In the genomic region with DNA sequence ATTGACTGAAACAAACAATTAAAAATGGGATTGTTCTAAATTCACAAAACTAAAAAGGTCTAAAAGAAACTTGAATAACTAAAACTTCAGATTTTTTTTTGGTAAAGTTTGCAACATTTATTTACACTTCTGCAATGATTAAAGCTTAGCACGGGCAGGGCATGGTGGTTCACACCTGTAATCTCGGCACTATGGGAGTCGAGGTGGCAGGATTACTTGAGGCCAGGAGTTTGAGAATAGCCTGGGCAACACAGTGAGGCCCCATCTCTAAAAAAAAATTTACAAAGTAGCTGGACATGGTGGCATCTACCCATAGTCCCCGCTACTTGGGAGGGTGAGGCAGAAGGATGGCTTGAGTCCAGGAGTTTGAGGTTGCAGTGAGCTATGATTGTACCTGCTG, we compare ENCODE assay signal across 15 cellular contexts. TPM values are rescaled to one million over a fixed set of nuclear protein-coding genes. Genes with fewer than 3 reads are reported as not detected.
DNase-seq lines count a peak whose midpoint lies in the region; ATAC-seq and TF ChIP-seq lines count a peak whose summit lies in the region.
"Had no signal": no experiment of that assay in that cellular context is flagged by ENCODE, and none has a peak within 500 bp of the region (broad histone marks: within the 10 kb centered on the region; RNA-seq: fewer than 3 reads in every experiment).

No MANE protein-coding gene starts in this region.

- H3K27ac ChIP-seq in right lobe of liver (peak overlapping the region in 2 of 3 donors; percentile 28 to 39), vagina (no peak overlapping the region), PC-9 (no peak overlapping the region)
- H3K27ac ChIP-seq: HL-60 had no signal

- ATAC-seq in activated T-helper 17 cell treated with anti-CD3 and anti-CD28 coated beads, Interleukin-2, amount 50 U/mL, for 72 hours (replicated peaks), result no peak
- peak; percentile 11 to 51 (median 28) for ATAC-seq in right lobe of liver
- ATAC-seq: HCT116 had no signal

- intact Hi-C loops in right lobe of liver (cut with DNase I), result no loop called here
- intact Hi-C loops in vagina (cut with DNase I), result no loop called here
- intact Hi-C loops in PC-9 (cut with micrococcal nuclease; ENCODE audit: unreplicated experiment), result no loop called here

- H4K20me1 ChIP-seq in PC-9 (ENCODE audit: insufficient read depth), result no peaks in the 10 kb centered on the region
- H4K20me1 ChIP-seq: BLaER1 treated with 17β-estradiol and CSF1 and Interleukin-3, amounts not matched to agents 10 nM and 100 nM had no signal

- no TSS peak for BruUV-seq in PC-9 (replicated peaks; lab: Mats Ljungman, UMichigan)

- H3K9me3 Mint-ChIP-seq in T-helper 2 cell treated with Interferon-gamma antibody and Interleukin-4, amounts not matched to agents 5 μg/mL and 100 μg/mL, for 36 hours, result peaks cover 19% of the 10 kb centered on the region
- peaks cover 9% of the 10 kb centered on the region for H3K9me3 Mint-ChIP-seq in activated T-helper 17 cell treated with anti-CD3 and anti-CD28 coated beads, Interleukin-2, amount 50 U/mL, for 72 hours
- H3K9me3 Mint-ChIP-seq: CD4-positive, alpha-beta T cell had no signal

- H3K4me1 ChIP-seq in right lobe of liver, result peaks cover 2 to 20% (median 12%) of the 10 kb centered on the region in 4 donors
- H3K4me1 ChIP-seq in vagina, result peaks cover 4% of the 10 kb centered on the region
- H3K4me1 ChIP-seq in PC-9 (replicated peaks; ENCODE audit: insufficient read depth), result peaks cover 11% of the 10 kb centered on the region; the same call in 1 of the 2 replicates

- POLR2A ChIA-PET in PC-9 (lab: Charles Lee; ENCODE audit: unreplicated experiment), result no interaction called here

- H3F3A ChIP-seq in PC-9 (ENCODE audit: insufficient read depth, low read depth), result peaks cover 6% of the 10 kb centered on the region; the same call in 1 of the 2 replicates

- H3K36me3 Mint-ChIP-seq in T-helper 2 cell treated with Interferon-gamma antibody and Interleukin-4, amounts not matched to agents 5 μg/mL and 100 μg/mL, for 36 hours (ENCODE audit: low read depth), result peaks cover 9% of the 10 kb centered on the region
- H3K36me3 Mint-ChIP-seq in activated T-helper 17 cell treated with anti-CD3 and anti-CD28 coated beads, Interleukin-2, amount 50 U/mL, for 72 hours (ENCODE audit: low read depth), result no peaks in the 10 kb centered on the region

- no peaks in the 10 kb centered on the region for H3K36me3 ChIP-seq in right lobe of liver
- H3K36me3 ChIP-seq in vagina, result no peaks in the 10 kb centered on the region
- no peaks in the 10 kb centered on the region; the same call in 1 of the 2 replicates for H3K36me3 ChIP-seq in PC-9 (ENCODE audit: low read depth)
- no peaks in the 10 kb centered on the region for H3K36me3 ChIP-seq in H7 (replicated peaks; ENCODE audit: control insufficient read depth, insufficient read depth, low read length)
- H3K36me3 ChIP-seq: BLaER1 treated with 17β-estradiol and CSF1 and Interleukin-3, amounts not matched to agents 10 nM and 100 nM had no signal

- WGBS in right lobe of liver (ENCODE audit: insufficient coverage, low coverage, low lambda C conversion rate, missing lambda C conversion rate), result 44% methylated on average over 4 of the region's 4 CpGs

- H3K4me3 ChIP-seq in right lobe of liver (peak overlapping the region in 2 of 3 donors; percentile 4 to 21), vagina (no peak overlapping the region), PC-9 (no peak overlapping the region), H7 (ENCODE audit: insufficient read depth, low read depth, low read length) (no peak overlapping the region)
- H3K4me3 ChIP-seq: BLaER1 treated with 17β-estradiol and CSF1 and Interleukin-3, amounts not matched to agents 10 nM and 100 nM had no signal

- no peak for TF ChIP-seq CTCF in right lobe of liver (IDR thresholded peaks at IDR 0.05)
- TF ChIP-seq CTCF in vagina (IDR thresholded peaks at IDR 0.05), result no peak
- TF ChIP-seq CTCF in PC-9 (conservative IDR thresholded peaks at IDR 0.05), result no peak

- no peak for TF ChIP-seq POLR2A in right lobe of liver (IDR thresholded peaks at IDR 0.05)
- TF ChIP-seq POLR2A in vagina (IDR thresholded peaks at IDR 0.05), result no peak

- CTCF ChIA-PET in PC-9 (lab: Charles Lee), result no interaction called here

- peak overlapping the region; percentile 4 for H3K4me3 Mint-ChIP-seq in T-helper 2 cell treated with Interferon-gamma antibody and Interleukin-4, amounts not matched to agents 5 μg/mL and 100 μg/mL, for 36 hours
- no peak overlapping the region for H3K4me3 Mint-ChIP-seq in activated T-helper 17 cell treated with anti-CD3 and anti-CD28 coated beads, Interleukin-2, amount 50 U/mL, for 72 hours
- H3K4me3 Mint-ChIP-seq: CD4-positive, alpha-beta T cell had no signal

- H3K9me3 ChIP-seq in right lobe of liver, result no peaks in the 10 kb centered on the region
- H3K9me3 ChIP-seq in vagina, result no peaks in the 10 kb centered on the region
- peaks cover 22% of the 10 kb centered on the region; the same call in 1 of the 2 replicates for H3K9me3 ChIP-seq in PC-9 (ENCODE audit: insufficient read depth, low read depth)

- no peaks in the 10 kb centered on the region for H3K9me2 ChIP-seq in PC-9 (ENCODE audit: insufficient read depth)

- DNase-seq in T-helper 2 cell treated with Interferon-gamma antibody and Interleukin-4, amounts not matched to agents 5 μg/mL and 100 μg/mL, for 36 hours (ENCODE audit: low spot score), result no peak
- no peak for DNase-seq in T-helper 2 cell
- DNase-seq in right lobe of liver, result no peak
- DNase-seq in vagina (ENCODE audit: extremely low spot score in 2 of 2), result peak; percentile 14 to 32
- no peak for DNase-seq in PC-9
- no peak for DNase-seq in H7
- DNase-seq in NCI-H69 (lab: John Stamatoyannopoulos, UW), result no peak
- DNase-seq: 8988T; Calu3; CD4-positive, alpha-beta T cell; DMS 273 treated with DMSO at 0.1 percent for 48 hours had no signal

- no peak overlapping the region for H3K27ac Mint-ChIP-seq in T-helper 2 cell treated with Interferon-gamma antibody and Interleukin-4, amounts not matched to agents 5 μg/mL and 100 μg/mL, for 36 hours
- peak overlapping the region; percentile 30 for H3K27ac Mint-ChIP-seq in activated T-helper 17 cell treated with anti-CD3 and anti-CD28 coated beads, Interleukin-2, amount 50 U/mL, for 72 hours
- H3K27ac Mint-ChIP-seq: CD4-positive, alpha-beta T cell had no signal

- H2AFZ ChIP-seq in PC-9, result no peak overlapping the region

- H3K27me3 ChIP-seq in right lobe of liver, result no peaks in the 10 kb centered on the region
- no peaks in the 10 kb centered on the region for H3K27me3 ChIP-seq in vagina
- no peaks in the 10 kb centered on the region for H3K27me3 ChIP-seq in PC-9 (ENCODE audit: insufficient read depth, low read depth)
- H3K27me3 ChIP-seq in H7 (ENCODE audit: control insufficient read depth, insufficient read depth, low read length), result no peaks in the 10 kb centered on the region
- H3K27me3 ChIP-seq: BLaER1 treated with 17β-estradiol and CSF1 and Interleukin-3, amounts not matched to agents 10 nM and 100 nM had no signal

- peaks cover 26% of the 10 kb centered on the region for H3K4me1 Mint-ChIP-seq in T-helper 2 cell treated with Interferon-gamma antibody and Interleukin-4, amounts not matched to agents 5 μg/mL and 100 μg/mL, for 36 hours (ENCODE audit: low read depth)
- peaks cover 19% of the 10 kb centered on the region for H3K4me1 Mint-ChIP-seq in activated T-helper 17 cell treated with anti-CD3 and anti-CD28 coated beads, Interleukin-2, amount 50 U/mL, for 72 hours

- no peaks in the 10 kb centered on the region for H3K79me2 ChIP-seq in PC-9 (ENCODE audit: low read depth)

- H3K27me3 Mint-ChIP-seq in T-helper 2 cell treated with Interferon-gamma antibody and Interleukin-4, amounts not matched to agents 5 μg/mL and 100 μg/mL, for 36 hours (ENCODE audit: low read depth), result no peaks in the 10 kb centered on the region
- no peaks in the 10 kb centered on the region for H3K27me3 Mint-ChIP-seq in activated T-helper 17 cell treated with anti-CD3 and anti-CD28 coated beads, Interleukin-2, amount 50 U/mL, for 72 hours
- H3K27me3 Mint-ChIP-seq: CD4-positive, alpha-beta T cell had no signal

- no peak overlapping the region for H3K4me2 ChIP-seq in PC-9

RNA-seq across cellular contexts. Expression of gene TLNRD1, which starts 31.6 kb away (rescaled TPM):
- 10 to 100 TPM; 19.1 to 39.3 TPM for total RNA-seq in activated T-helper 17 cell treated with anti-CD3 and anti-CD28 coated beads, Interleukin-2, amount 50 U/mL, for 72 hours
- total RNA-seq in right lobe of liver (1 to 10 TPM; 3.0 to 7.4 (median 5.5) TPM), vagina (28.0 TPM), PC-9 (2021) (14.9 and 18.2 TPM in 2 replicates)
- 34.5 and 38.4 TPM in 2 replicates for total RNA-seq in H7 (2014; rRNA removed; shearing (Covaris generic))

RNA-seq across cellular contexts. Expression of gene MESD, which starts 42.7 kb away (rescaled TPM):
- total RNA-seq in activated T-helper 17 cell treated with anti-CD3 and anti-CD28 coated beads, Interleukin-2, amount 50 U/mL, for 72 hours, result 10 to 100 TPM; 22.0 to 28.4 TPM
- total RNA-seq in right lobe of liver (10 to 100 TPM; 10.8 to 16.7 (median 14.6) TPM), vagina (17.9 TPM), PC-9 (2021) (21.9 and 22.8 TPM in 2 replicates)
- 16.8 and 24.0 TPM in 2 replicates for total RNA-seq in H7 (2014; rRNA removed; shearing (Covaris generic))

Comparison
In these comparisons a context has a peak if more than half of its experiments do, and no peak if none do; other contexts are left out.
1. DNase-seq: peak in vagina (2 of 2); none in T-helper 2 cell treated with Interferon-gamma antibody and Interleukin-4, amounts not matched to agents 5 μg/mL and 100 μg/mL, for 36 hours (single experiment), T-helper 2 cell (0 of 5), right lobe of liver (0 of 3), PC-9 (0 of 2), H7 (single experiment) and NCI-H69 (single experiment).
2. H3K27ac ChIP-seq: peak in right lobe of liver (2 of 3); none in vagina (single experiment) and PC-9 (single experiment).
3. H3K4me3 ChIP-seq: peak in right lobe of liver (2 of 3); none in vagina (0 of 2), PC-9 (single experiment) and H7 (single experiment).